Comparison of ENCODE assay signal across 19 cellular contexts in genomic region chr4:39620551-39620950, GRCh38. TPM values are rescaled to one million over a fixed set of nuclear protein-coding genes. Genes with fewer than 3 reads are reported as not detected.
DNase-seq lines count a peak whose midpoint lies in the region; ATAC-seq and TF ChIP-seq lines count a peak whose summit lies in the region.
"Had no signal": no experiment of that assay in that cellular context is flagged by ENCODE, and none has a peak within 500 bp of the region (broad histone marks: within the 10 kb centered on the region; RNA-seq: fewer than 3 reads in every experiment).

No MANE protein-coding gene starts in this region.

- in situ Hi-C loops in IMR-90 (cut with MboI; ENCODE audit: low sequenced_read_pairs), result no loop called here

- H2BK120ac ChIP-seq in IMR-90 (ENCODE audit: low read depth, low read length), result no peak overlapping the region

- H3K27ac ChIP-seq in IMR-90 (ENCODE audit: insufficient read depth, low read length) (peak overlapping the region; percentile 64; the same call in 1 of the 2 replicates), gastroesophageal sphincter (peak overlapping the region in 3 of 4 donors; percentile 59 to 69 (median 65)), thoracic aorta (peak overlapping the region; percentile 40 to 83), foreskin keratinocyte (no peak overlapping the region)
- H3K27ac ChIP-seq: suprapubic skin, WERI-Rb-1 had no signal

- H3K4me1 ChIP-seq in IMR-90 (ENCODE audit: control insufficient read depth, insufficient read depth, low read length) (peaks cover 8% of the 10 kb centered on the region), adipocyte (ENCODE audit: control insufficient read depth, insufficient read depth, low read length) (peaks cover 68% of the 10 kb centered on the region), gastroesophageal sphincter (peaks cover 0 to 70% (median 5%) of the 10 kb centered on the region in 3 donors), thoracic aorta (ENCODE audit: control insufficient read depth in 1 of 2, low read depth in 2 of 2) (peaks cover 49 to 77% of the 10 kb centered on the region in 2 donors), foreskin keratinocyte (peaks cover 4% of the 10 kb centered on the region)

- no peak overlapping the region; the same call in 1 of the 2 replicates for H3K14ac ChIP-seq in IMR-90 (replicated peaks; ENCODE audit: low read depth, low read length)

- H2AFZ ChIP-seq in IMR-90 (replicated peaks; ENCODE audit: low read length, poor library complexity), result no peak overlapping the region

- no peak for TF ChIP-seq EP300 in gastroesophageal sphincter (IDR thresholded peaks at IDR 0.05)

- POLR2A ChIA-PET in IMR-90 (lab: Charles Lee; ENCODE audit: unreplicated experiment), result no interaction called here

- H3K9ac ChIP-seq in IMR-90 (ENCODE audit: low read depth, low read length), result no peak overlapping the region
- H3K9ac ChIP-seq in adipocyte (ENCODE audit: low read length), result peak overlapping the region; percentile 74

- no peak overlapping the region for H2AK5ac ChIP-seq in IMR-90 (ENCODE audit: low read depth, low read length)

- no peak overlapping the region for H4K5ac ChIP-seq in IMR-90 (ENCODE audit: low read depth, low read length)

- no peaks in the 10 kb centered on the region for H3K36me3 ChIP-seq in IMR-90 (ENCODE audit: control insufficient read depth, insufficient read depth, low read length)
- H3K36me3 ChIP-seq in adipocyte (ENCODE audit: control insufficient read depth, insufficient read depth, low read length, severe bottlenecking), result peaks cover 3% of the 10 kb centered on the region
- H3K36me3 ChIP-seq in gastroesophageal sphincter, result peaks cover 0 to 2% of the 10 kb centered on the region in 2 donors
- H3K36me3 ChIP-seq in thoracic aorta, result no peaks in the 10 kb centered on the region
- H3K36me3 ChIP-seq: suprapubic skin, WERI-Rb-1 had no signal

- intact Hi-C loops in IMR-90 (cut with micrococcal nuclease), result loop anchor here (5.0 kb wide), 1 partner anchor 93 kb away; the partner anchor contains the start of gene UGDH

- H3K79me1 ChIP-seq in IMR-90 (ENCODE audit: low read depth in 1 of 2, low read length in 2 of 2), result peaks cover 3 to 27% of the 10 kb centered on the region in 2 experiments; a peak in 3 of 4 replicates

- no peak overlapping the region for H2BK20ac ChIP-seq in IMR-90 (ENCODE audit: low read depth, low read length)

- H3K4me2 ChIP-seq in IMR-90 (ENCODE audit: low read depth, low read length), result no peak overlapping the region

- H2AK9ac ChIP-seq in IMR-90 (replicated peaks; ENCODE audit: low read depth, low read length, poor library complexity), result no peak overlapping the region

- peaks cover 3% of the 10 kb centered on the region; the same call in 1 of the 2 replicates for H3K9me1 ChIP-seq in IMR-90 (ENCODE audit: insufficient read depth, low read length)

- 0 out of 2 replicates have a peak overlapping the region, but pooled peaks have one; percentile 48 for H3K4ac ChIP-seq in IMR-90 (ENCODE audit: low read depth, low read length)

- no peaks in the 10 kb centered on the region for H4K20me1 ChIP-seq in IMR-90 (ENCODE audit: insufficient read depth, low read length)

- CTCF ChIA-PET in IMR-90 (lab: Yijun Ruan, JAX), result no interaction called here

- no peak for TF ChIP-seq RAD21 in IMR-90 (IDR thresholded peaks at IDR 0.05; ENCODE audit: low read length)

- H4K8ac ChIP-seq in IMR-90 (ENCODE audit: low read depth in 2 of 2, low read length in 2 of 2), result no peak overlapping the region; a peak in 1 of 4 replicates

- TF ChIP-seq CTCF in IMR-90 (conservative IDR thresholded peaks at IDR 0.05; ENCODE audit: low read depth, low read length) (no peak), gastroesophageal sphincter (IDR thresholded peaks at IDR 0.05) (no peak), thoracic aorta (IDR thresholded peaks at IDR 0.05) (no peak), foreskin keratinocyte (conservative IDR thresholded peaks at IDR 0.05) (no peak)

- H3K56ac ChIP-seq in IMR-90 (ENCODE audit: extremely low read depth, insufficient read depth, low read length), result no peak overlapping the region

- no peak for TF ChIP-seq POLR2A in IMR-90 (IDR thresholded peaks at IDR 0.05; ENCODE audit: low read depth, low read length)
- no peak for TF ChIP-seq POLR2A in gastroesophageal sphincter (IDR thresholded peaks at IDR 0.05)

- no peak overlapping the region; the same call in 1 of the 2 replicates for H3K23ac ChIP-seq in IMR-90 (ENCODE audit: low read depth, low read length)

- H3K27me3 ChIP-seq in IMR-90 (ENCODE audit: control insufficient read depth, insufficient read depth, low read length), result no peaks in the 10 kb centered on the region
- no peaks in the 10 kb centered on the region for H3K27me3 ChIP-seq in adipocyte (replicated peaks; ENCODE audit: control insufficient read depth, insufficient read depth, low read length)
- H3K27me3 ChIP-seq in gastroesophageal sphincter, result no peaks in the 10 kb centered on the region
- H3K27me3 ChIP-seq in thoracic aorta (replicated peaks; ENCODE audit: insufficient read depth), result no peaks in the 10 kb centered on the region
- no peaks in the 10 kb centered on the region for H3K27me3 ChIP-seq in foreskin keratinocyte
- H3K27me3 ChIP-seq: body of pancreas, suprapubic skin had no signal

- H3K9me3 ChIP-seq in IMR-90 (ENCODE audit: control insufficient read depth, insufficient read depth, low read length), result no peaks in the 10 kb centered on the region
- H3K9me3 ChIP-seq in adipocyte (ENCODE audit: control insufficient read depth, low read length), result no peaks in the 10 kb centered on the region
- H3K9me3 ChIP-seq in gastroesophageal sphincter, result no peaks in the 10 kb centered on the region
- H3K9me3 ChIP-seq in thoracic aorta, result no peaks in the 10 kb centered on the region
- H3K9me3 ChIP-seq: body of pancreas, suprapubic skin had no signal

- no CpG with 5 or more reads among the region's 3 CpGs for WGBS in IMR-90 (ENCODE audit: extremely low coverage in 2 of 2, insufficient read length in 1 of 2), 2 experiments
- WGBS in gastroesophageal sphincter (ENCODE audit: low coverage in 1 of 2), 2 donors, result 61 to 72% methylated on average over 2 to 3 of the region's 3 CpGs

- dilution Hi-C loops in IMR-90 (cut with HindIII; ENCODE audit: low sequenced_read_pairs, unreplicated experiment), result no loop called here

- no peak overlapping the region for H2BK15ac ChIP-seq in IMR-90 (ENCODE audit: low read depth, low read length)

- H3K4me3 ChIP-seq in IMR-90 (ENCODE audit: insufficient read depth, low read depth, low read length) (no peak overlapping the region), adipocyte (ENCODE audit: low read length) (no peak overlapping the region), gastroesophageal sphincter (no peak overlapping the region), thoracic aorta (no peak overlapping the region)
- H3K4me3 ChIP-seq: body of pancreas, suprapubic skin had no signal

- peak; percentile 19 for DNase-seq in IMR-90
- DNase-seq in adipocyte (ENCODE audit: low read depth), result peak; percentile 24
- DNase-seq in thoracic aorta (ENCODE audit: low spot score), result no peak
- DNase-seq in stimulated activated CD4-positive, alpha-beta T cell treated with anti-CD3 and anti-CD28 coated beads, Interleukin-1b, Interleukin-23, amount 100 ng/mL, for 48 hours, result no peak
- no peak for DNase-seq in GDM1 (lab: John Stamatoyannopoulos, UW)
- no peak for DNase-seq in CD1c-positive myeloid dendritic cell (ENCODE audit: extremely low spot score)
- no peak for DNase-seq in foreskin keratinocyte
- DNase-seq: activated CD4-positive, alpha-beta memory T cell treated with anti-CD3 and anti-CD28 coated beads, Interleukin-2, amount 10 ng/mL, durations not matched to agents 7 days and 5 days; activated naive CD4-positive, alpha-beta T cell treated with anti-CD3 and anti-CD28 coated beads, Interleukin-2, amount 50 U/mL, for 16 hours; activated T-cell treated with anti-CD3 and anti-CD28 coated beads, Interleukin-2, amount 50 U/mL, for 24 hours; body of pancreas; C1 segment of cervical spinal cord; cortex of kidney; NCI-H187; NCI-H345; stimulated activated CD4-positive, alpha-beta T cell treated with anti-CD3 and anti-CD28 coated beads, Interleukin-4, amount 100 ng/mL, for 4 hours; WERI-Rb-1 had no signal

- no TSS peak for BruUV-seq in IMR-90 (replicated peaks; lab: Mats Ljungman, UMichigan)

- peak overlapping the region; percentile 48 for H2BK5ac ChIP-seq in IMR-90 (ENCODE audit: low read depth, low read length, poor library complexity, severe bottlenecking)

- no peak overlapping the region for H4K91ac ChIP-seq in IMR-90 (ENCODE audit: insufficient read depth, low read depth, low read length)

- ATAC-seq in IMR-90 (ENCODE audit: low read depth) (no peak), gastroesophageal sphincter (no peak), thoracic aorta (ENCODE audit: insufficient number of reproducible peaks, low FRiP score, low read depth) (no peak), foreskin keratinocyte (no peak)
- ATAC-seq: body of pancreas had no signal

- H3K18ac ChIP-seq in IMR-90 (ENCODE audit: low read depth, low read length), result peak overlapping the region; percentile 82; the same call in 1 of the 2 replicates

TF ChIP-seq in IMR-90, 13 proteins besides CTCF, POLR2A, EP300 and RAD21 (continues in another document):
- TF ChIP-seq RCOR1 (IDR thresholded peaks at IDR 0.05; ENCODE audit: insufficient replicate concordance, low read length) (no peak), BHLHE40 (IDR thresholded peaks at IDR 0.05; ENCODE audit: low read depth, low read length) (no peak), CEBPB (IDR thresholded peaks at IDR 0.05; ENCODE audit: low read depth, low read length) (no peak), MAZ (IDR thresholded peaks at IDR 0.05; ENCODE audit: borderline replicate concordance, low read depth, low read length) (no peak), CHD1 (IDR thresholded peaks at IDR 0.05; ENCODE audit: low read depth, low read length) (no peak), SMC3 (IDR thresholded peaks at IDR 0.05; ENCODE audit: low read depth, low read length) (no peak), MAFK (IDR thresholded peaks at IDR 0.05; ENCODE audit: low read depth, low read length) (no peak), RFX5 (IDR thresholded peaks at IDR 0.05; ENCODE audit: low read depth, low read length) (no peak)
- TF ChIP-seq, protein P1, sequence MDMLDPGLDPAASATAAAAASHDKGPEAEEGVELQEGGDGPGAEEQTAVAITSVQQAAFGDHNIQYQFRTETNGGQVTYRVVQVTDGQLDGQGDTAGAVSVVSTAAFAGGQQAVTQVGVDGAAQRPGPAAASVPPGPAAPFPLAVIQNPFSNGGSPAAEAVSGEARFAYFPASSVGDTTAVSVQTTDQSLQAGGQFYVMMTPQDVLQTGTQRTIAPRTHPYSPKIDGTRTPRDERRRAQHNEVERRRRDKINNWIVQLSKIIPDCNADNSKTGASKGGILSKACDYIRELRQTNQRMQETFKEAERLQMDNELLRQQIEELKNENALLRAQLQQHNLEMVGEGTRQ (IDR thresholded peaks at IDR 0.05; ENCODE audit: low read depth, low read length), result no peak

RNA-seq across cellular contexts. Expression of gene SMIM14, which starts 18.1 kb away (rescaled TPM):
- 15.6 and 30.8 TPM in 2 replicates for total RNA-seq in IMR-90 (2012; rRNA removed)
- 18.7 and 20.9 TPM in 2 replicates for polyA plus RNA-seq in IMR-90 (2012; rRNA removed)
- polyA plus RNA-seq in IMR-90 (2012; cell fraction: cytosol; rRNA removed), result 3.0 and 3.8 TPM in 2 replicates
- polyA plus RNA-seq in IMR-90 (2012; cell fraction: nucleus; rRNA removed; ENCODE audit: low replicate concordance), result 0.45 and 4.4 TPM in 2 replicates
- 10 to 100 TPM; 32.9 to 70.4 (median 41.3) TPM for total RNA-seq in gastroesophageal sphincter
- total RNA-seq in thoracic aorta, result 10 to 100 TPM; 41.0 to 58.1 TPM
- 5.5 and 10.4 TPM in 2 replicates for total RNA-seq in foreskin keratinocyte
- 4.3 and 5.3 TPM in 2 replicates for polyA plus RNA-seq in foreskin keratinocyte

Comparison
In these comparisons a context has a peak if more than half of its experiments do, and no peak if none do; other contexts are left out.
1. DNase-seq: peak in IMR-90 (single experiment) and adipocyte (single experiment); none in thoracic aorta (single experiment), stimulated activated CD4-positive, alpha-beta T cell treated with anti-CD3 and anti-CD28 coated beads, Interleukin-1b, Interleukin-23, amount 100 ng/mL, for 48 hours (single experiment), GDM1 (single experiment), CD1c-positive myeloid dendritic cell (single experiment) and foreskin keratinocyte (0 of 2).